In genomic region chr22:17334054-17334453, GRCh38 we compare ENCODE assay signal across 17 cellular contexts. TPM values are rescaled to one million over a fixed set of nuclear protein-coding genes. Genes with fewer than 3 reads are reported as not detected.
DNase-seq lines count a peak whose midpoint lies in the region; ATAC-seq and TF ChIP-seq lines count a peak whose summit lies in the region.
"Had no signal": no experiment of that assay in that cellular context is flagged by ENCODE, and none has a peak within 500 bp of the region (broad histone marks: within the 10 kb centered on the region; RNA-seq: fewer than 3 reads in every experiment).

No MANE protein-coding gene starts in this region.

- no peak overlapping the region for H3K4me2 ChIP-seq in IMR-90 (ENCODE audit: low read depth, low read length)
- H3K4me2 ChIP-seq: A549, KMS-11 had no signal

- no peak overlapping the region for H2BK5ac ChIP-seq in IMR-90 (ENCODE audit: low read depth, low read length, poor library complexity, severe bottlenecking)

- no TSS peak for BruUV-seq in IMR-90 (replicated peaks; lab: Mats Ljungman, UMichigan)

- no peak overlapping the region for H3K4me3 ChIP-seq in IMR-90 (ENCODE audit: insufficient read depth, low read depth, low read length)
- no peak overlapping the region for H3K4me3 ChIP-seq in heart right ventricle
- H3K4me3 ChIP-seq: A549, MG63 had no signal

- H4K8ac ChIP-seq in IMR-90 (ENCODE audit: low read depth in 2 of 2, low read length in 2 of 2) = no peak overlapping the region

- no CpG with 5 or more reads among the region's 6 CpGs for WGBS in IMR-90 (ENCODE audit: extremely low coverage in 2 of 2, insufficient read length in 1 of 2), 2 experiments
- 81 to 84% methylated on average over 6 of the region's 6 CpGs for WGBS in heart right ventricle, 2 donors

- dilution Hi-C loops in IMR-90 (cut with HindIII; ENCODE audit: low sequenced_read_pairs, unreplicated experiment) = no loop called here

- no peak overlapping the region for H3K23ac ChIP-seq in IMR-90 (ENCODE audit: low read depth, low read length)

- intact Hi-C loops in IMR-90 (cut with micrococcal nuclease) = no loop called here
- intact Hi-C loops in heart right ventricle (cut with DNase I) = no loop called here

- H3K4me1 ChIP-seq in IMR-90 (ENCODE audit: control insufficient read depth, insufficient read depth, low read length) (no peaks in the 10 kb centered on the region), heart right ventricle (peaks cover 0 to 9% (median 4%) of the 10 kb centered on the region in 9 donors)
- H3K4me1 ChIP-seq: A549 had no signal

- H2AK5ac ChIP-seq in IMR-90 (ENCODE audit: low read depth, low read length) = no peak overlapping the region

- peak; percentile 15 for DNase-seq in Ammon's horn (ENCODE audit: low spot score)
- DNase-seq in IMR-90 = no peak
- DNase-seq in SKM-1 (lab: John Stamatoyannopoulos, UW; ENCODE audit: unreplicated experiment) = peak; percentile 50
- peak; percentile 5 for DNase-seq in iPS-NIHi7 (ENCODE audit: extremely low spot score)
- no peak for DNase-seq in activated CD4-positive, CD25-positive, alpha-beta regulatory T cell treated with anti-CD3 and anti-CD28 coated beads, Interleukin-2, amount 50 U/mL, for 72 hours
- DNase-seq in NCI-H1436 treated with DMSO at 0.1 percent for 48 hours (lab: John Stamatoyannopoulos, UW) = no peak
- DNase-seq in heart right ventricle = no peak
- DNase-seq: CD4-positive, CD25-positive, alpha-beta regulatory T cell; DMS79; MG63; NCI-H1417 treated with DMSO at 0.1 percent for 48 hours; NCI-H2029 treated with DMSO at 0.1 percent for 48 hours; NCI-H510A treated with DMSO at 0.1 percent for 48 hours had no signal

- H3K36me3 ChIP-seq in IMR-90 (ENCODE audit: control insufficient read depth, insufficient read depth, low read length) = no peaks in the 10 kb centered on the region
- H3K36me3 ChIP-seq in heart right ventricle = no peaks in the 10 kb centered on the region
- H3K36me3 ChIP-seq: MG63 had no signal

- H4K91ac ChIP-seq in IMR-90 (ENCODE audit: insufficient read depth, low read depth, low read length) = no peak overlapping the region

- no peak overlapping the region for H2BK120ac ChIP-seq in IMR-90 (ENCODE audit: low read depth, low read length)

- POLR2A ChIA-PET in IMR-90 (lab: Charles Lee; ENCODE audit: unreplicated experiment) = no interaction called here

- H3K27ac ChIP-seq in IMR-90 (ENCODE audit: insufficient read depth, low read length) = no peak overlapping the region
- no peak overlapping the region for H3K27ac ChIP-seq in heart right ventricle
- H3K27ac ChIP-seq: A549, KMS-11, RWPE1 had no signal

- no peak overlapping the region for H2AK9ac ChIP-seq in IMR-90 (replicated peaks; ENCODE audit: low read depth, low read length, poor library complexity)

- ATAC-seq in IMR-90 (ENCODE audit: low read depth) (no peak), heart right ventricle (no peak), GM21576 (IDR thresholded peaks at IDR 0.05; ENCODE audit: unreplicated experiment) (no peak)
- ATAC-seq: A549 had no signal

- no peak overlapping the region for H3K18ac ChIP-seq in IMR-90 (ENCODE audit: low read depth, low read length)

- H3K56ac ChIP-seq in IMR-90 (ENCODE audit: extremely low read depth, insufficient read depth, low read length) = no peak overlapping the region

- no peak for TF ChIP-seq CTCF in IMR-90 (conservative IDR thresholded peaks at IDR 0.05; ENCODE audit: low read depth, low read length)
- no peak for TF ChIP-seq CTCF in heart right ventricle (IDR thresholded peaks at IDR 0.05)

- H3K79me1 ChIP-seq in IMR-90 (ENCODE audit: low read depth in 1 of 2, low read length in 2 of 2) = no peaks in the 10 kb centered on the region

- peak overlapping the region; percentile 69 for H2AFZ ChIP-seq in IMR-90 (replicated peaks; ENCODE audit: low read length, poor library complexity)

- H3K9me3 ChIP-seq in IMR-90 (ENCODE audit: control insufficient read depth, insufficient read depth, low read length) (no peaks in the 10 kb centered on the region), heart right ventricle (no peaks in the 10 kb centered on the region)
- H3K9me3 ChIP-seq: A549, MG63 had no signal

- H2BK15ac ChIP-seq in IMR-90 (ENCODE audit: low read depth, low read length) = no peak overlapping the region

- CTCF ChIA-PET in IMR-90 (lab: Yijun Ruan, JAX) = no interaction called here

- TF ChIP-seq RAD21 in IMR-90 (IDR thresholded peaks at IDR 0.05; ENCODE audit: low read length) = no peak

- no peak overlapping the region for H3K4ac ChIP-seq in IMR-90 (ENCODE audit: low read depth, low read length)

- no peak overlapping the region for H3K9ac ChIP-seq in IMR-90 (ENCODE audit: low read depth, low read length)
- H3K9ac ChIP-seq: KMS-11 had no signal

- no peaks in the 10 kb centered on the region for H4K20me1 ChIP-seq in IMR-90 (ENCODE audit: insufficient read depth, low read length)

- H2BK20ac ChIP-seq in IMR-90 (ENCODE audit: low read depth, low read length) = no peak overlapping the region

- H3K27me3 ChIP-seq in IMR-90 (ENCODE audit: control insufficient read depth, insufficient read depth, low read length) (peaks cover 2% of the 10 kb centered on the region; the same call in 1 of the 2 replicates), heart right ventricle (no peaks in the 10 kb centered on the region)
- H3K27me3 ChIP-seq: MG63 had no signal

- no peak overlapping the region for H4K5ac ChIP-seq in IMR-90 (ENCODE audit: low read depth, low read length)

- no peak for TF ChIP-seq POLR2A in IMR-90 (IDR thresholded peaks at IDR 0.05; ENCODE audit: low read depth, low read length)

- no peaks in the 10 kb centered on the region for H3K9me1 ChIP-seq in IMR-90 (ENCODE audit: insufficient read depth, low read length)

- in situ Hi-C loops in IMR-90 (cut with MboI; ENCODE audit: low sequenced_read_pairs) = no loop called here

- H3K14ac ChIP-seq in IMR-90 (replicated peaks; ENCODE audit: low read depth, low read length) = no peak overlapping the region

TF ChIP-seq in IMR-90, 13 proteins besides CTCF, POLR2A, EP300 and RAD21:
- TF ChIP-seq CEBPB (IDR thresholded peaks at IDR 0.05; ENCODE audit: low read depth, low read length) = no peak
- no peak for TF ChIP-seq ELK1 (IDR thresholded peaks at IDR 0.05; ENCODE audit: borderline replicate concordance, low read depth, low read length)
- no peak for TF ChIP-seq RFX5 (IDR thresholded peaks at IDR 0.05; ENCODE audit: low read depth, low read length)
- TF ChIP-seq CHD1 (IDR thresholded peaks at IDR 0.05; ENCODE audit: low read depth, low read length) = no peak
- TF ChIP-seq FOS (IDR thresholded peaks at IDR 0.05; ENCODE audit: low read depth, low read length) = no peak
- no peak for TF ChIP-seq SMC3 (IDR thresholded peaks at IDR 0.05; ENCODE audit: low read depth, low read length)
- TF ChIP-seq BHLHE40 (IDR thresholded peaks at IDR 0.05; ENCODE audit: low read depth, low read length) = no peak

RNA-seq across cellular contexts. Expression of gene CECR2, which starts 35.2 kb away (rescaled TPM):
- not detected in 2 replicates for total RNA-seq in IMR-90 (2012; rRNA removed)
- polyA plus RNA-seq in IMR-90 (2012; rRNA removed) = under 0.01 TPM in 1 of 2 replicates, not detected in the other
- polyA plus RNA-seq in IMR-90 (2012; cell fraction: cytosol; rRNA removed) = not detected in 2 replicates
- polyA plus RNA-seq in IMR-90 (2012; cell fraction: nucleus; rRNA removed; ENCODE audit: low replicate concordance) = not detected in 2 replicates
- 1 to 10 TPM; 5.2 to 9.1 (median 6.5) TPM for total RNA-seq in heart right ventricle
- polyA plus RNA-seq in heart right ventricle = 1 to 10 TPM; 1.1 to 6.4 TPM
- total RNA-seq: CD4-positive, CD25-positive, alpha-beta regulatory T cell had no signal
- polyA plus RNA-seq: CD4-positive, CD25-positive, alpha-beta regulatory T cell had no signal

Comparison
In these comparisons a context has a peak if more than half of its experiments do, and no peak if none do; other contexts are left out.
1. DNase-seq: peak in Ammon's horn (single experiment), SKM-1 (single experiment) and iPS-NIHi7 (single experiment); none in IMR-90 (single experiment), activated CD4-positive, CD25-positive, alpha-beta regulatory T cell treated with anti-CD3 and anti-CD28 coated beads, Interleukin-2, amount 50 U/mL, for 72 hours (single experiment), NCI-H1436 treated with DMSO at 0.1 percent for 48 hours (single experiment) and heart right ventricle (0 of 2).